In the genomic region with DNA sequence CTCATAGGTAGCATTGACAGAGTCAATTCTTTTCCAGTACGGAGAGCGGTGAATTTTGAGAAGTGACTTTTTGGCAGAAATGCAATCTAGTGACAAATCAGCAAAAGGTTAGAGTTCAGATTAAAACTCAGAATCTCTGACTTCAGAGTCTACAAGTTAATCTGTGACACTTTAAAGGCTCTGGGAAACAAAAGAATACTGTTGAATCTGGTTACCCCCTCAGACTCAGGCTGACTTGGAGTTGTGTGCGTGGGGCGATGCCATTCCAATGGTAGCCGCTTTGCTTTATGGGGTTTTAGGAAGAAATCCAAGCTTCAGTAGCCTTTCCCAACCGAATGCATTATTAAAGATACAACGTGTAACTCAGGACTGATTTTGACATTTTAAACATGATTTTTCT, we compare ENCODE assay signal across 7 cellular contexts.
"Had no signal": no experiment of that assay in that cellular context is flagged by ENCODE, and none has a peak within 500 bp of the region (broad histone marks: within the 10 kb centered on the region; RNA-seq: fewer than 3 reads in every experiment).

No MANE protein-coding gene starts in this region.

- FAIRE-seq: HepG2, HTR-8/SVneo, K562 had no signal

- H3K27ac Mint-ChIP-seq: IgD-negative memory B cell had no signal

- DNase-seq: IMR-90, KBM-7 had no signal

- H3K27ac ChIP-seq: HL-60 had no signal

- ATAC-seq: HepG2, K562 had no signal

- H3K36me3 Mint-ChIP-seq: IgD-negative memory B cell had no signal

- H3K4me3 Mint-ChIP-seq: IgD-negative memory B cell had no signal

- H3K4me3 ChIP-seq: K562 had no signal

- H3K9me3 Mint-ChIP-seq: IgD-negative memory B cell had no signal
